12 cellular contexts compared by ENCODE assay signal in the genomic region with DNA sequence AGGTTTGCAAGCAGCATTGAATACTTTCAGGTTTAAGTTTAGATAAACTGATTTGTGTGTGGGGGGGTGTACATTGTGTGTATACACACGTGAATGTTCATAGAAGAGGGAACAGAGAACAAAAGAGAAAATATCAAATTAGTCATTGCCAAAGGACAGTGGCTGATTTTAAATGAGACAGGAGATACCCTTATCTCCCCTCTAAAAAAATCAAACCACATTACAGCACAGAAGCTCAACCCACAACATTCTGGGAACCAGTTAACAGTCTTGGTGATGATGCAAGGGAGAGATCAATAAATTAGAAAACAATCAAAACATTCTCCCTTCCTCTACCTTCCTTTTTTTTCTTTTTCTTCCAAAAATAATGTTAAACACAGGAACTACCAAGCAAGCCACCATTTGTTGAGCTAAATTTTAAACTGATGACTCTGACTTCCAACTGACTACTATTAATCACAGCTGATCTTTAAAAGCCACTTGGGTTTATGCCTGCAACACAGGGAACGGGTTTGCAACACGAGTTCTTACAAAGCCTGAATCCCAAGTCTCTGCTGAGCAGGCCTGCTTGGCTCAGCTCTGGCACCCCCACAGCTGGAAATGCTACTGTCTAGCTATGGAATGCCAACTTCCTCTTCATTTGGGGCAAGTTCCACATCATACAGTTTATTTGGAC.
DNase-seq lines count a peak whose midpoint lies in the region; ATAC-seq and TF ChIP-seq lines count a peak whose summit lies in the region.
"Had no signal": no experiment of that assay in that cellular context is flagged by ENCODE, and none has a peak within 500 bp of the region (broad histone marks: within the 10 kb centered on the region; RNA-seq: fewer than 3 reads in every experiment).

No MANE protein-coding gene starts in this region.

- H3K4me1 ChIP-seq in neural progenitor cell, result no peaks in the 10 kb centered on the region

- no peak overlapping the region for H2AFZ ChIP-seq in neural progenitor cell (replicated peaks)

- no peaks in the 10 kb centered on the region for H3K79me2 ChIP-seq in neural progenitor cell (ENCODE audit: low read depth)

- H3K36me3 Mint-ChIP-seq in neural progenitor cell, result peaks cover 27% of the 10 kb centered on the region
- peaks cover 34% of the 10 kb centered on the region for H3K36me3 Mint-ChIP-seq in activated T-cell treated with anti-CD3 and anti-CD28 coated beads, Interleukin-2, amount 50 U/mL, for 4 hours (ENCODE audit: insufficient read depth)

- peaks cover 5% of the 10 kb centered on the region for H3K4me1 Mint-ChIP-seq in neural progenitor cell
- peaks cover 8% of the 10 kb centered on the region for H3K4me1 Mint-ChIP-seq in activated T-cell treated with anti-CD3 and anti-CD28 coated beads, Interleukin-2, amount 50 U/mL, for 4 hours (ENCODE audit: low read depth)

- no peaks in the 10 kb centered on the region for H4K20me1 ChIP-seq in neural progenitor cell (ENCODE audit: low read depth)

- H3K27me3 Mint-ChIP-seq in neural progenitor cell (ENCODE audit: insufficient read depth, low read depth), result peaks cover 2% of the 10 kb centered on the region
- H3K27me3 Mint-ChIP-seq in activated T-cell treated with anti-CD3 and anti-CD28 coated beads, Interleukin-2, amount 50 U/mL, for 4 hours (ENCODE audit: low read depth), result no peaks in the 10 kb centered on the region
- H3K27me3 Mint-ChIP-seq: naive thymus-derived CD4-positive, alpha-beta T cell had no signal

- H3K27ac Mint-ChIP-seq in neural progenitor cell, result no peak overlapping the region

- no peaks in the 10 kb centered on the region for H3K9me3 ChIP-seq in neural progenitor cell (ENCODE audit: low read depth)

- peak; percentile 72 for DNase-seq in GM03348 (ENCODE audit: low spot score)
- peak; percentile 41 for DNase-seq in brain microvascular endothelial cell
- peak; percentile 25 for DNase-seq in neural progenitor cell (ENCODE audit: low spot score)
- no peak for DNase-seq in UCSD-AML1 (lab: John Stamatoyannopoulos, UW; ENCODE audit: unreplicated experiment)
- DNase-seq in activated T-cell treated with anti-CD3 and anti-CD28 coated beads, Interleukin-2, amount 50 U/mL, for 4 hours, result no peak
- no peak for DNase-seq in GM19238 (ENCODE audit: insufficient read length, low spot score)
- DNase-seq in activated effector memory CD4-positive, alpha-beta T cell treated with Interleukin-2 at 50 U/mL for 16 hours, result no peak
- DNase-seq: activated CD4-positive, CD25-positive, alpha-beta regulatory T cell; naive thymus-derived CD4-positive, alpha-beta T cell; NCI-H2227 treated with DMSO at 0.1 percent for 48 hours; stimulated activated naive CD4-positive, alpha-beta T cell treated with Interleukin-2 at 50 U/mL for 16 hours had no signal

- in situ Hi-C loops in brain microvascular endothelial cell (cut with HindIII; ENCODE audit: low pct_ligation_motif_present, low sequenced_read_pairs), result no loop called here

- H3K4me2 ChIP-seq in neural progenitor cell, result no peak overlapping the region

- H3K27me3 ChIP-seq in brain microvascular endothelial cell (replicated peaks) (no peaks in the 10 kb centered on the region), neural progenitor cell (no peaks in the 10 kb centered on the region)

- H3K36me3 ChIP-seq in brain microvascular endothelial cell (replicated peaks) (peaks cover 7% of the 10 kb centered on the region), neural progenitor cell (no peaks in the 10 kb centered on the region)

- H3K4me3 Mint-ChIP-seq in neural progenitor cell, result no peak overlapping the region
- no peak overlapping the region for H3K4me3 Mint-ChIP-seq in activated T-cell treated with anti-CD3 and anti-CD28 coated beads, Interleukin-2, amount 50 U/mL, for 4 hours
- H3K4me3 Mint-ChIP-seq: naive thymus-derived CD4-positive, alpha-beta T cell had no signal

- TF ChIP-seq CTCF in brain microvascular endothelial cell (IDR thresholded peaks at IDR 0.05; ENCODE audit: low read depth, low read length, missing control alignments) (no peak), neural progenitor cell (IDR thresholded peaks at IDR 0.05) (no peak)

- ATAC-seq in HG02623 (IDR thresholded peaks at IDR 0.05; ENCODE audit: unreplicated experiment), result peak; percentile 57
- no peak for ATAC-seq in activated T-cell treated with anti-CD3 and anti-CD28 coated beads, Interleukin-2, amount 50 U/mL, for 4 hours
- ATAC-seq: naive thymus-derived CD4-positive, alpha-beta T cell had no signal

- no peak overlapping the region for H3K9ac ChIP-seq in neural progenitor cell

- H3K4me3 ChIP-seq in brain microvascular endothelial cell (ENCODE audit: low read depth, low read length) (no peak overlapping the region), neural progenitor cell (no peak overlapping the region)

- peak overlapping the region; percentile 24 for H3K27ac ChIP-seq in brain microvascular endothelial cell
- no peak overlapping the region for H3K27ac ChIP-seq in neural progenitor cell

- no peaks in the 10 kb centered on the region for H3F3A ChIP-seq in neural progenitor cell (ENCODE audit: low read depth)

- no peaks in the 10 kb centered on the region for H3K9me3 Mint-ChIP-seq in neural progenitor cell
- no peaks in the 10 kb centered on the region for H3K9me3 Mint-ChIP-seq in activated T-cell treated with anti-CD3 and anti-CD28 coated beads, Interleukin-2, amount 50 U/mL, for 4 hours
- H3K9me3 Mint-ChIP-seq: naive thymus-derived CD4-positive, alpha-beta T cell had no signal

Comparison
In these comparisons a context has a peak if more than half of its experiments do, and no peak if none do; other contexts are left out.
1. DNase-seq: peak in GM03348 (single experiment), brain microvascular endothelial cell (single experiment) and neural progenitor cell (single experiment); none in UCSD-AML1 (single experiment), activated T-cell treated with anti-CD3 and anti-CD28 coated beads, Interleukin-2, amount 50 U/mL, for 4 hours (single experiment), GM19238 (single experiment) and activated effector memory CD4-positive, alpha-beta T cell treated with Interleukin-2 at 50 U/mL for 16 hours (single experiment).